8 cellular contexts compared by ENCODE assay signal in the genomic region with DNA sequence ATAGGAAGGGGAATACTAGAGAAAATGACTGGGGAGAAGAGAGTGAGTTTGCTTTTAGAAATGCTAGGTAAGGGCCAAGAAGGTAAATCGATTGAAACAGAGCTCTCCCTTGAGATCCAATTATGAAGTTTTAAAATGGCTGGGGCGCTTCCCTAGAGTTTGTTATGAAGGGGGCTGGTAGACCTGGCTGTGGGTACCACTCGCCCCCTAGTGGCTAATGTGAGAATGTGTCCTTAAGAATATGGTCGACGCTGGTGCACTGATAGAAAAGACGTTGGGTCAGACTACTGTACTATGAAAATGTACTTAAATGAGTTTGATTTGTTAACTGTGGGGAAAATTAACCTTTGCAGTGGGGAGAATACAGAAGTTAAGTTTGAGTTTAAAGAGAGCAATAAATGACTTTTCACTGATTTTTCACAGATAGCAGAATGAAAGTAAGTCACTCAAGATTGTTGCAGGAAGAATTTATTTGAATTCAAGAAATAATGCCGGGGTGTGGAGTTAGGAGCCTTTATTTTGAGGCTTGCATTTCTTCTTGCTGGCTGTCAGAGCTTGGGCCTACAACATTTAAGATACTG. TPM values are rescaled to one million over a fixed set of nuclear protein-coding genes. Genes with fewer than 3 reads are reported as not detected.
DNase-seq lines count a peak whose midpoint lies in the region; ATAC-seq, FAIRE-seq and TF ChIP-seq lines count a peak whose summit lies in the region.

No MANE protein-coding gene starts in this region.

- peak overlapping the region; percentile 62 for H2AFZ ChIP-seq in astrocyte (ENCODE audit: low read depth, low read length)

- intact Hi-C loops in spleen (cut with DNase I; ENCODE audit: low total_unique reads) = loop anchor here (10.0 kb wide), 1 partner anchor 49 kb away; a partner anchor contains a TSS

- no peaks in the 10 kb centered on the region for H3K9me3 Mint-ChIP-seq in astrocyte (ENCODE audit: unreplicated experiment)

- in situ Hi-C loops in GM13976 (cut with MboI; ENCODE audit: low sequenced_read_pairs, unreplicated experiment) = no loop called here

- no peak overlapping the region for H3K27ac Mint-ChIP-seq in astrocyte (ENCODE audit: unreplicated experiment)

- peak; percentile 93 for ATAC-seq in HG02798 (IDR thresholded peaks at IDR 0.05; ENCODE audit: poor library complexity, unreplicated experiment)

- H3K36me3 ChIP-seq in astrocyte (ENCODE audit: insufficient read depth, low read length) = no peaks in the 10 kb centered on the region
- H3K36me3 ChIP-seq in spleen = no peaks in the 10 kb centered on the region

- peaks cover 6% of the 10 kb centered on the region for H3K4me1 Mint-ChIP-seq in astrocyte (ENCODE audit: low read depth, unreplicated experiment)

- no peak overlapping the region for H3K4me3 ChIP-seq in astrocyte (ENCODE audit: insufficient read depth, low read depth, low read length)
- H3K4me3 ChIP-seq in spleen = peak overlapping the region in 1 of 8 donors; percentile 35

- H3K79me2 ChIP-seq in astrocyte (ENCODE audit: insufficient read depth, low read length) = no peaks in the 10 kb centered on the region

- 6 to 11% (median 10%) methylated on average over 7 of the region's 7 CpGs for WGBS in spleen, 5 donors

- TF ChIP-seq POLR2A in spleen (IDR thresholded peaks at IDR 0.05) = no peak

- H4K20me1 ChIP-seq in astrocyte (ENCODE audit: insufficient read depth, low read length) = no peaks in the 10 kb centered on the region

- H3K27me3 Mint-ChIP-seq in astrocyte (ENCODE audit: low read depth, unreplicated experiment) = no peaks in the 10 kb centered on the region

- no peak overlapping the region for H3K4me3 Mint-ChIP-seq in astrocyte (ENCODE audit: unreplicated experiment)

- no peaks in the 10 kb centered on the region for H3K4me1 ChIP-seq in astrocyte (ENCODE audit: insufficient read depth, low read length)
- H3K4me1 ChIP-seq in spleen = peaks cover 0 to 9% (median 8%) of the 10 kb centered on the region in 6 donors

- FAIRE-seq in astrocyte (lab: Jason Lieb, UNC) = peak; percentile 65

- TF ChIP-seq CTCF in 22Rv1 (IDR thresholded peaks at IDR 0.05) (peak; percentile 96), GM13976 (IDR thresholded peaks at IDR 0.05; ENCODE audit: borderline replicate concordance, control extremely low read depth, extremely low read depth, insufficient read depth, missing control alignments) (peak; percentile 77), astrocyte (IDR thresholded peaks at IDR 0.05; ENCODE audit: insufficient read depth, low read depth, low read length) (peak; percentile 97), spleen (IDR thresholded peaks at IDR 0.05 in 8 of 11, conservative IDR thresholded peaks at IDR 0.05 in 3 of 11) (peak; percentile 47 to 86 (median 77))

- H3K36me3 Mint-ChIP-seq in astrocyte (ENCODE audit: low read depth, unreplicated experiment) = no peaks in the 10 kb centered on the region

- H3K9ac ChIP-seq in astrocyte (ENCODE audit: low read length) = peak overlapping the region; percentile 8

- H3K27ac ChIP-seq in 22Rv1 (no peak overlapping the region), astrocyte (ENCODE audit: low read depth, low read length) (no peak overlapping the region), spleen (no peak overlapping the region)

- H3K9me3 ChIP-seq in astrocyte (ENCODE audit: insufficient read depth, low read depth, low read length) = no peaks in the 10 kb centered on the region
- H3K9me3 ChIP-seq in spleen = no peaks in the 10 kb centered on the region

- peak overlapping the region; percentile 57 for H3K4me2 ChIP-seq in astrocyte (ENCODE audit: low read length)

- H3K27me3 ChIP-seq in astrocyte (ENCODE audit: insufficient read depth, low read length) (no peaks in the 10 kb centered on the region), spleen (replicated peaks in 1 of 7) (no peaks in the 10 kb centered on the region)

- peak; percentile 54 for DNase-seq in GM13976 (ENCODE audit: low spot score)
- peak; percentile 93 for DNase-seq in NCI-H1105 treated with DMSO at 0.1 percent for 48 hours (lab: John Stamatoyannopoulos, UW)
- peak; percentile 64 for DNase-seq in SKM-1 (lab: John Stamatoyannopoulos, UW; ENCODE audit: unreplicated experiment)
- peak; percentile 47 for DNase-seq in astrocyte (ENCODE audit: low read depth)
- peak in 26 of 51 donors; percentile 1 to 78 (median 22) for DNase-seq in hypothalamus (lab: John Stamatoyannopoulos, UW)
- no peak for DNase-seq in spleen

RNA-seq across cellular contexts. Expression of a gene that starts 9.2 kb away (rescaled TPM):
- total RNA-seq in astrocyte = not detected in 2 replicates
- not detected for total RNA-seq in spleen
- polyA plus RNA-seq in spleen = not detected

RNA-seq across cellular contexts. Expression of a gene that starts 42.5 kb away (rescaled TPM):
- 21.3 and 21.9 TPM in 2 replicates for total RNA-seq in astrocyte
- 1 to 10 TPM in 5 of 7 donors, under 1 TPM in 2; 0.74 to 3.9 (median 1.5) TPM for total RNA-seq in spleen
- under 1 TPM; 0.26 to 0.55 (median 0.33) TPM for polyA plus RNA-seq in spleen

RNA-seq across cellular contexts. Expression of a gene that starts 45.0 kb away (rescaled TPM):
- 7.9 and 8.7 TPM in 2 replicates for total RNA-seq in astrocyte
- total RNA-seq in spleen = not detected
- polyA plus RNA-seq in spleen = not detected
